ENCODE assay signal across 18 cellular contexts in the genomic region with DNA sequence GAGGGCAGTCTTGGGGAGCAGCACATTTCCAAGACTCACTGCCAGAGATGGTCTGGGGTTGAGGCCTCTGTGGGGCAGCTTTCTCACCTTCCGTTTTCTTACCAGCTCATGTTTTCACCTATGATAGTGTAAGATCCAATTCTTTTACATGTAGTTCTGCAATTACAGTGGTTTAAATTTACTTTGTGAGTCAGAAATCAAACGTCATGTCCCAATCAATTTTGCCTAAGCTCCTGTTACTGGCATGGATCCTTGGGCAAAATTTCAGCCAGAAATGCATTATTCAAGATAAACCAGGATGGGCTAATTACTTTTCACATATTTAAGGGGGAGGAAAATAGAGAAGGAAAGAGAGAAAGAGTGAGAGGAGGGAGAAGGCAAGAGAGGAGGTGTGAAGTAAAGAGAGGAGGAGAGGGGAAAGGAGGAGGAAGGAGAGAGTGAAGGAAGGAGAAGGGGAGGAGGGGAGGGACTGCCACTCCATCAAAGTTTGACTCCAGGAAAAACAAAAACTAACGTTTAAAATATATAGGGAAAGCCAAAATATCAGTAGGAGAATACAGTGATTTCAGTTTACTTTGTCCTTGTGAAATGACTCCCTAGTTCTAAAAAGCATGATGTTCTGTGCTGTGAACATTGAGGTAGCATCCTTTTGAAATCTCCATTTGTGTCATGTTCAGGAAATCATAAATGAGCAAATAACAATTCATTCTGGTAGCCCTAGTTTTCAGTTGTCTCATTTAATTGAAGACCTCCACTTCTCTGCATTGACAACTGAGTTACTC. TPM values are rescaled to one million over a fixed set of nuclear protein-coding genes. Genes with fewer than 3 reads are reported as not detected.
DNase-seq lines count a peak whose midpoint lies in the region; ATAC-seq, FAIRE-seq and TF ChIP-seq lines count a peak whose summit lies in the region.
"Had no signal": no experiment of that assay in that cellular context is flagged by ENCODE, and none has a peak within 500 bp of the region (broad histone marks: within the 10 kb centered on the region; RNA-seq: fewer than 3 reads in every experiment).

No MANE protein-coding gene starts in this region.

- no peak overlapping the region for H3K4me3 Mint-ChIP-seq in H9
- H3K4me3 Mint-ChIP-seq: neural progenitor cell had no signal

- no peak overlapping the region for H4K8ac ChIP-seq in H9 (replicated peaks; ENCODE audit: insufficient read length, low read depth, low read length)

- H3K36me3 Mint-ChIP-seq in H9 (ENCODE audit: insufficient read depth in 1 of 3, low read depth in 3 of 3), result no peaks in the 10 kb centered on the region
- H3K36me3 Mint-ChIP-seq: IgD-negative memory B cell, neural progenitor cell had no signal

- no peak overlapping the region for H2BK5ac ChIP-seq in H9 (ENCODE audit: insufficient read length, low read length)

- no peak overlapping the region for H3K14ac ChIP-seq in H9 (ENCODE audit: insufficient read depth, low read length)

- H3K9ac ChIP-seq in OCI-LY3 (ENCODE audit: low read length), result 0 out of 2 replicates have a peak overlapping the region, but pooled peaks have one; percentile 7
- H3K9ac ChIP-seq in mucosa of stomach (ENCODE audit: low read length), result peak overlapping the region; percentile 38
- no peak overlapping the region for H3K9ac ChIP-seq in H9 (ENCODE audit: extremely low read depth, insufficient read length, low read length)
- H3K9ac ChIP-seq: neural progenitor cell had no signal

- H4K91ac ChIP-seq in H9 (ENCODE audit: insufficient read length, low read depth, low read length), result no peak overlapping the region

- H4K20me1 ChIP-seq in OCI-LY3 (ENCODE audit: insufficient read depth, low read length) (no peaks in the 10 kb centered on the region), H9 (ENCODE audit: control insufficient read depth, insufficient read depth, insufficient read length) (no peaks in the 10 kb centered on the region)

- H3K27ac Mint-ChIP-seq in H9, result no peak overlapping the region; a peak in 2 of 7 replicates
- H3K27ac Mint-ChIP-seq: IgD-negative memory B cell, neural progenitor cell had no signal

- no peaks in the 10 kb centered on the region for H3K9me3 Mint-ChIP-seq in H9
- H3K9me3 Mint-ChIP-seq: IgD-negative memory B cell had no signal

- H2BK15ac ChIP-seq in H9 (ENCODE audit: low read depth, low read length), result no peak overlapping the region

- H2BK120ac ChIP-seq in H9 (ENCODE audit: low read depth, low read length, poor library complexity, severe bottlenecking), result no peak overlapping the region

- no peaks in the 10 kb centered on the region for H3K9me3 ChIP-seq in OCI-LY3 (ENCODE audit: insufficient read depth, low read length)
- no peaks in the 10 kb centered on the region for H3K9me3 ChIP-seq in mucosa of stomach (ENCODE audit: control insufficient read depth, low read length)
- no peaks in the 10 kb centered on the region for H3K9me3 ChIP-seq in H9 (ENCODE audit: control insufficient read depth, low read depth, low read length)
- H3K9me3 ChIP-seq: upper lobe of left lung had no signal

- TF ChIP-seq CTCF in OCI-LY3 (IDR thresholded peaks at IDR 0.05; ENCODE audit: low read depth, low read length) (no peak), epithelial cell of esophagus (IDR thresholded peaks at IDR 0.05; ENCODE audit: insufficient read depth, low read depth, low read length, missing control alignments) (no peak), H9 (conservative IDR thresholded peaks at IDR 0.05) (no peak)

- ATAC-seq in GM21528 (IDR thresholded peaks at IDR 0.05; ENCODE audit: low FRiP score, unreplicated experiment) (no peak), GM18870 (IDR thresholded peaks at IDR 0.05; ENCODE audit: unreplicated experiment) (no peak)

- H2BK12ac ChIP-seq in H9 (ENCODE audit: insufficient read length, low read depth, low read length), result no peak overlapping the region

- no peak overlapping the region for H4K5ac ChIP-seq in H9 (ENCODE audit: insufficient read length, low read depth, low read length)

- no peak overlapping the region for H3T11ph ChIP-seq in H9 (ENCODE audit: low read length)

- H2AFZ ChIP-seq in OCI-LY3 (ENCODE audit: low read depth, low read length) (no peak overlapping the region), H9 (ENCODE audit: low read length) (no peak overlapping the region)
- H2AFZ ChIP-seq: neural progenitor cell had no signal

- WGBS in H9 (ENCODE audit: extremely low coverage, insufficient read length, low lambda C conversion rate), result no CpG with 5 or more reads among the region's 3 CpGs

- peaks cover 8% of the 10 kb centered on the region for H3K23me2 ChIP-seq in H9 (ENCODE audit: insufficient read length, low read depth, low read length, poor library complexity, severe bottlenecking)

- H3K56ac ChIP-seq in H9 (ENCODE audit: insufficient read length, low read depth, low read length), result no peak overlapping the region

- peaks cover 30% of the 10 kb centered on the region for H3K27me3 Mint-ChIP-seq in H9 (ENCODE audit: low read depth)

- H3K36me3 ChIP-seq in OCI-LY3 (replicated peaks; ENCODE audit: low read depth, low read length) (no peaks in the 10 kb centered on the region), mucosa of stomach (ENCODE audit: control insufficient read depth, insufficient read depth, low read length) (no peaks in the 10 kb centered on the region)
- H3K36me3 ChIP-seq: neural progenitor cell, upper lobe of left lung had no signal

- H3K4ac ChIP-seq in H9 (ENCODE audit: low read depth, low read length), result no peak overlapping the region

- no peak for DNase-seq in GM19239 (ENCODE audit: insufficient read length, low spot score)
- peak; percentile 67 for DNase-seq in epithelial cell of esophagus (ENCODE audit: low read depth)
- no peak for DNase-seq in H9
- DNase-seq: AML-193, caudate nucleus, midbrain, NCI-H1694, NCI-H2227 treated with DMSO at 0.1 percent for 48 hours, NCI-H748 treated with DMSO at 0.1 percent for 48 hours, SIG-M5, upper lobe of left lung had no signal

- peaks cover 23 to 33% of the 10 kb centered on the region in 2 experiments for H3K4me1 Mint-ChIP-seq in H9

- H3K4me2 ChIP-seq in OCI-LY3 (ENCODE audit: low read length) (peak overlapping the region; percentile 89), H9 (ENCODE audit: insufficient read depth, insufficient read length, low read length) (no peak overlapping the region)
- H3K4me2 ChIP-seq: neural progenitor cell had no signal

- H3K18ac ChIP-seq in H9 (ENCODE audit: insufficient read length, low read depth, low read length), result no peak overlapping the region

- H3K79me1 ChIP-seq in H9 (ENCODE audit: insufficient read depth, low read depth, low read length, poor library complexity, severe bottlenecking), result peaks cover 3% of the 10 kb centered on the region

- peak; percentile 80 for FAIRE-seq in GM19239 (lab: Jason Lieb, UNC)

- peaks cover 63% of the 10 kb centered on the region for H3K79me2 ChIP-seq in OCI-LY3 (ENCODE audit: low read length)
- H3K79me2 ChIP-seq in H9 (ENCODE audit: insufficient read depth, low read length), result 0 out of 2 replicates have a peak, but pooled peaks cover 3% of the 10 kb centered on the region

- H2BK20ac ChIP-seq in H9 (ENCODE audit: low read depth, low read length, poor library complexity, severe bottlenecking), result no peak overlapping the region

- H3K4me3 ChIP-seq in OCI-LY3 (ENCODE audit: low read length) (peak overlapping the region; percentile 79; the same call in 1 of the 2 replicates), epithelial cell of esophagus (ENCODE audit: low read length) (no peak overlapping the region), mucosa of stomach (ENCODE audit: low read length) (no peak overlapping the region)
- H3K4me3 ChIP-seq: neural progenitor cell, upper lobe of left lung had no signal

- H3K27ac ChIP-seq in OCI-LY3 (ENCODE audit: low read length) (no peak overlapping the region), H9 (ENCODE audit: insufficient read length, low read depth, low read length) (no peak overlapping the region)
- H3K27ac ChIP-seq: neural progenitor cell, upper lobe of left lung, VCaP had no signal

- H3K4me1 ChIP-seq in OCI-LY3 (ENCODE audit: low read length), result peaks cover 51% of the 10 kb centered on the region
- peaks cover 55% of the 10 kb centered on the region for H3K4me1 ChIP-seq in mucosa of stomach (ENCODE audit: control insufficient read depth, insufficient read depth, low read length)
- no peaks in the 10 kb centered on the region; the same call in none of the 2 replicates for H3K4me1 ChIP-seq in H9 (ENCODE audit: insufficient read depth, low read length)

- H3K23ac ChIP-seq in H9 (ENCODE audit: insufficient read length, low read depth, low read length), result no peak overlapping the region

- H3K27me3 ChIP-seq in OCI-LY3 (ENCODE audit: low read depth, low read length) (no peaks in the 10 kb centered on the region), mucosa of stomach (ENCODE audit: control insufficient read depth, insufficient read depth, low read length) (no peaks in the 10 kb centered on the region), H9 (ENCODE audit: insufficient read depth, low read length) (peaks cover 10% of the 10 kb centered on the region; the same call in 1 of the 2 replicates)

- no peak overlapping the region for H2AK5ac ChIP-seq in H9 (ENCODE audit: insufficient read length, low read length)

RNA-seq across cellular contexts. Expression of a gene that starts 2.9 kb away (rescaled TPM):
- total RNA-seq in H9 (2021), result 22.7 and 23.1 TPM in 2 replicates
